In genomic region chr2:103132536-103133217, GRCh38 we compare ENCODE assay signal across 13 cellular contexts.
A peak's percentile ranks its signal among the peaks of the same experiment; 100 is the strongest.
DNase-seq lines count a peak whose midpoint lies in the region; ATAC-seq and TF ChIP-seq lines count a peak whose summit lies in the region.
"Had no signal": no experiment of that assay in that cellular context is flagged by ENCODE, and none has a peak within 500 bp of the region (broad histone marks: within the 10 kb centered on the region; RNA-seq: fewer than 3 reads in every experiment).

No MANE protein-coding gene starts in this region.

- no peak overlapping the region for H2BK120ac ChIP-seq in neuronal stem cell (ENCODE audit: low read depth, low read length)

- no peak overlapping the region for H2BK15ac ChIP-seq in neuronal stem cell (ENCODE audit: low read length)

- no CpG with 5 or more reads among the region's 2 CpGs for WGBS in neuronal stem cell (ENCODE audit: extremely low coverage in 2 of 2, insufficient read length in 2 of 2, insufficient replicate concordance in 1 of 2), 2 donors

- no peak overlapping the region for H3K27ac ChIP-seq in neuronal stem cell (replicated peaks; ENCODE audit: low read length)
- H3K27ac ChIP-seq: cardiac muscle cell, esophagus squamous epithelium had no signal

- peaks cover 0 to 4% (median 0%) of the 10 kb centered on the region in 3 experiments for H3K27me3 ChIP-seq in neuronal stem cell (ENCODE audit: control insufficient read depth in 3 of 3, insufficient read depth in 3 of 3, low read depth in 1 of 3, low read length in 3 of 3)
- H3K27me3 ChIP-seq: cardiac muscle cell, esophagus squamous epithelium had no signal

- DNase-seq in activated naive CD8-positive, alpha-beta T cell treated with anti-CD3 and anti-CD28 coated beads for 36 hours, result no peak
- DNase-seq in glomerular visceral epithelial cell (ENCODE audit: extremely low spot score), result no peak
- DNase-seq in GM13976 (ENCODE audit: low spot score), result no peak
- no peak for DNase-seq in HFFc6
- no peak for DNase-seq in neuronal stem cell (ENCODE audit: low spot score)
- DNase-seq: esophagus squamous epithelium, nucleus accumbens had no signal

- H3K27me3 Mint-ChIP-seq in activated naive CD8-positive, alpha-beta T cell treated with anti-CD3 and anti-CD28 coated beads for 36 hours, result no peaks in the 10 kb centered on the region
- H3K27me3 Mint-ChIP-seq in HFFc6 (ENCODE audit: insufficient read depth), result no peaks in the 10 kb centered on the region
- H3K27me3 Mint-ChIP-seq: CD4-positive, alpha-beta memory T cell; T-cell had no signal

- H3K4me2 ChIP-seq in neuronal stem cell (ENCODE audit: insufficient read depth, low read length, poor library complexity, severe bottlenecking), result no peak overlapping the region

- H3K9me3 ChIP-seq in neuronal stem cell (replicated peaks in 1 of 2; ENCODE audit: control insufficient read depth in 2 of 2, insufficient read depth in 1 of 2, low read depth in 1 of 2, low read length in 2 of 2), result peaks cover 0 to 10% of the 10 kb centered on the region in 2 donors

- no peak overlapping the region for H2AK5ac ChIP-seq in neuronal stem cell (ENCODE audit: low read depth, low read length)

- H4K8ac ChIP-seq in neuronal stem cell (ENCODE audit: low read depth, low read length), result no peak overlapping the region

- no peak overlapping the region for H3K9ac ChIP-seq in neuronal stem cell (ENCODE audit: low read depth, low read length, poor library complexity)

- no peak overlapping the region for H3K23ac ChIP-seq in neuronal stem cell (ENCODE audit: low read depth, low read length, poor library complexity)

- TF ChIP-seq CTCF in GM13976 (IDR thresholded peaks at IDR 0.05; ENCODE audit: borderline replicate concordance, control extremely low read depth, extremely low read depth, insufficient read depth, missing control alignments) (no peak), HFFc6 (IDR thresholded peaks at IDR 0.05) (no peak)

- H3K18ac ChIP-seq in neuronal stem cell (ENCODE audit: low read length), result no peak overlapping the region

- no peak overlapping the region for H3K14ac ChIP-seq in neuronal stem cell (ENCODE audit: low read length)

- H2AFZ ChIP-seq in neuronal stem cell (ENCODE audit: low read length), result no peak overlapping the region

- H3K4me3 Mint-ChIP-seq in activated naive CD8-positive, alpha-beta T cell treated with anti-CD3 and anti-CD28 coated beads for 36 hours, result peak overlapping the region; percentile 19
- no peak overlapping the region for H3K4me3 Mint-ChIP-seq in HFFc6
- H3K4me3 Mint-ChIP-seq: CD4-positive, alpha-beta memory T cell; T-cell had no signal

- peak; percentile 98 for ATAC-seq in GM18907 (IDR thresholded peaks at IDR 0.05; ENCODE audit: unreplicated experiment)
- peak; percentile 88 for ATAC-seq in GM21529 (IDR thresholded peaks at IDR 0.05; ENCODE audit: unreplicated experiment)
- ATAC-seq in HG03159 (IDR thresholded peaks at IDR 0.05; ENCODE audit: unreplicated experiment), result peak; percentile 96
- ATAC-seq: T-cell had no signal

- H2BK12ac ChIP-seq in neuronal stem cell (ENCODE audit: low read length), result no peak overlapping the region

- H2BK5ac ChIP-seq in neuronal stem cell (ENCODE audit: low read length), result no peak overlapping the region

- in situ Hi-C loops in GM13976 (cut with MboI; ENCODE audit: low sequenced_read_pairs, unreplicated experiment), result no loop called here

- no peak overlapping the region for H3K27ac Mint-ChIP-seq in activated naive CD8-positive, alpha-beta T cell treated with anti-CD3 and anti-CD28 coated beads for 36 hours
- H3K27ac Mint-ChIP-seq in HFFc6, result no peak overlapping the region
- H3K27ac Mint-ChIP-seq: CD4-positive, alpha-beta memory T cell; T-cell had no signal

- H4K91ac ChIP-seq in neuronal stem cell (ENCODE audit: low read depth, low read length, poor library complexity), result no peak overlapping the region

- H3K4me3 ChIP-seq in neuronal stem cell (ENCODE audit: low read length in 2 of 2), result no peak overlapping the region
- H3K4me3 ChIP-seq: cardiac muscle cell, esophagus squamous epithelium had no signal

- no peaks in the 10 kb centered on the region for H3K36me3 Mint-ChIP-seq in activated naive CD8-positive, alpha-beta T cell treated with anti-CD3 and anti-CD28 coated beads for 36 hours
- H3K36me3 Mint-ChIP-seq in HFFc6 (ENCODE audit: low read depth), result no peaks in the 10 kb centered on the region
- H3K36me3 Mint-ChIP-seq: CD4-positive, alpha-beta memory T cell; T-cell had no signal

- H3K4me1 ChIP-seq in neuronal stem cell (ENCODE audit: control insufficient read depth in 2 of 2, insufficient read depth in 1 of 2, low read depth in 1 of 2, low read length in 2 of 2), result no peaks in the 10 kb centered on the region
- H3K4me1 ChIP-seq: esophagus squamous epithelium had no signal

- no peak overlapping the region for H3K4ac ChIP-seq in neuronal stem cell (ENCODE audit: low read length)

- peaks cover 4% of the 10 kb centered on the region for H3K9me3 Mint-ChIP-seq in activated naive CD8-positive, alpha-beta T cell treated with anti-CD3 and anti-CD28 coated beads for 36 hours
- H3K9me3 Mint-ChIP-seq in HFFc6, result peaks cover 26% of the 10 kb centered on the region

- peaks cover 4% of the 10 kb centered on the region for H3K4me1 Mint-ChIP-seq in activated naive CD8-positive, alpha-beta T cell treated with anti-CD3 and anti-CD28 coated beads for 36 hours
- H3K4me1 Mint-ChIP-seq in HFFc6 (ENCODE audit: low read depth), result no peaks in the 10 kb centered on the region

- no peaks in the 10 kb centered on the region for H3K36me3 ChIP-seq in neuronal stem cell (replicated peaks in 1 of 2; ENCODE audit: control insufficient read depth in 2 of 2, insufficient read depth in 2 of 2, low read length in 2 of 2)
- H3K36me3 ChIP-seq: cardiac muscle cell, esophagus squamous epithelium had no signal

- no peaks in the 10 kb centered on the region for H3K79me1 ChIP-seq in neuronal stem cell (ENCODE audit: low read depth, low read length)
